In genomic region chr12:39905152-39905551, GRCh38 we compare ENCODE assay signal across 12 cellular contexts.
DNase-seq lines count a peak whose midpoint lies in the region; ATAC-seq and TF ChIP-seq lines count a peak whose summit lies in the region.
"Had no signal": no experiment of that assay in that cellular context is flagged by ENCODE, and none has a peak within 500 bp of the region (broad histone marks: within the 10 kb centered on the region; RNA-seq: fewer than 3 reads in every experiment).

No MANE protein-coding gene starts in this region.

- no peaks in the 10 kb centered on the region for H3K9me2 ChIP-seq in MM.1S (replicated peaks; ENCODE audit: insufficient read depth, low read length)

- no peaks in the 10 kb centered on the region for H4K20me1 ChIP-seq in MM.1S (ENCODE audit: insufficient read depth, low read length)

- H3K27ac ChIP-seq in thyroid gland (no peak overlapping the region), MM.1S (ENCODE audit: low read length) (no peak overlapping the region)
- H3K27ac ChIP-seq: epithelial cell of prostate had no signal

- intact Hi-C loops in left colon (cut with DNase I, micrococcal nuclease) (no loop called here), thyroid gland (cut with DNase I) (no loop called here)

- peak; percentile 5 for DNase-seq in M059J (ENCODE audit: low read depth)
- DNase-seq in dedifferentiated amniotic fluid mesenchymal stem cell (ENCODE audit: extremely low spot score), result peak; percentile 36
- DNase-seq in left colon, result peak; percentile 31 to 57
- DNase-seq in thyroid gland, result peak; percentile 2 to 4
- no peak for DNase-seq in activated CD8-positive, alpha-beta memory T cell treated with anti-CD3 and anti-CD28 coated beads for 24 hours
- DNase-seq in MM.1S, result no peak
- DNase-seq in SW480 (ENCODE audit: low spot score), result no peak
- no peak for DNase-seq in islet precursor cell
- DNase-seq: DMS53, NCI-H774 had no signal

- no peak overlapping the region for H2AFZ ChIP-seq in MM.1S (ENCODE audit: low read length)

- no peak for TF ChIP-seq POLR2A in thyroid gland (IDR thresholded peaks at IDR 0.05)

- no peaks in the 10 kb centered on the region for H3K27me3 ChIP-seq in thyroid gland
- H3K27me3 ChIP-seq in MM.1S (replicated peaks; ENCODE audit: insufficient read depth, low read length), result no peaks in the 10 kb centered on the region

- WGBS in thyroid gland, 2 donors, result 66 to 75% methylated on average over 1 of the region's 1 CpG

- H3K4me1 ChIP-seq in thyroid gland, result no peaks in the 10 kb centered on the region
- no peaks in the 10 kb centered on the region for H3K4me1 ChIP-seq in MM.1S (ENCODE audit: low read length)

- no peak overlapping the region for H3K9ac ChIP-seq in MM.1S (ENCODE audit: low read length)

- no peak overlapping the region for H3K4me3 ChIP-seq in thyroid gland (replicated peaks in 1 of 3)
- no peak overlapping the region for H3K4me3 ChIP-seq in MM.1S (ENCODE audit: low read length)

- H3K36me3 ChIP-seq in thyroid gland (no peaks in the 10 kb centered on the region), MM.1S (replicated peaks; ENCODE audit: insufficient read depth, low read length) (no peaks in the 10 kb centered on the region)

- TF ChIP-seq CTCF in thyroid gland (IDR thresholded peaks at IDR 0.05), result no peak
- TF ChIP-seq CTCF in MM.1S (IDR thresholded peaks at IDR 0.05; ENCODE audit: low read length), result no peak

- peak; percentile 71 for ATAC-seq in left colon
- ATAC-seq: activated T-helper 17 cell treated with anti-CD3 and anti-CD28 coated beads, Interleukin-2, amount 50 U/mL, for 72 hours had no signal

- H3F3A ChIP-seq in MM.1S (ENCODE audit: insufficient read depth, low read length), result no peaks in the 10 kb centered on the region

- H3K9me3 ChIP-seq in thyroid gland, result no peaks in the 10 kb centered on the region
- H3K9me3 ChIP-seq in MM.1S (replicated peaks; ENCODE audit: insufficient read depth, low read length), result no peaks in the 10 kb centered on the region

- H3K4me2 ChIP-seq in MM.1S (ENCODE audit: low read depth, low read length), result no peak overlapping the region

- H3K79me2 ChIP-seq in MM.1S (ENCODE audit: low read length), result no peaks in the 10 kb centered on the region

Comparison
In these comparisons a context has a peak if more than half of its experiments do, and no peak if none do; other contexts are left out.
1. DNase-seq: peak in M059J (single experiment), dedifferentiated amniotic fluid mesenchymal stem cell (single experiment), left colon (2 of 2) and thyroid gland (2 of 2); none in activated CD8-positive, alpha-beta memory T cell treated with anti-CD3 and anti-CD28 coated beads for 24 hours (single experiment), MM.1S (single experiment), SW480 (single experiment) and islet precursor cell (single experiment).